ENCODE assay signal across 8 cellular contexts in genomic region chr1:22452401-22452963, GRCh38. TPM values are rescaled to one million over a fixed set of nuclear protein-coding genes. Genes with fewer than 3 reads are reported as not detected.
DNase-seq lines count a peak whose midpoint lies in the region; ATAC-seq and TF ChIP-seq lines count a peak whose summit lies in the region.

No MANE protein-coding gene starts in this region.

- peaks cover 3 to 63% (median 38%) of the 10 kb centered on the region in 9 donors for H3K4me1 ChIP-seq in heart right ventricle
- peaks cover 10 to 23% of the 10 kb centered on the region in 2 experiments for H3K4me1 ChIP-seq in trophoblast cell (ENCODE audit: control insufficient read depth in 1 of 2, insufficient read depth in 2 of 2, low read length in 2 of 2)

- H3K27me3 ChIP-seq in heart right ventricle, result no peaks in the 10 kb centered on the region
- no peaks in the 10 kb centered on the region for H3K27me3 ChIP-seq in trophoblast cell (ENCODE audit: insufficient read depth, low read length)

- peak overlapping the region; percentile 91 for H4K91ac ChIP-seq in trophoblast cell (ENCODE audit: low read depth, low read length)

- no peaks in the 10 kb centered on the region for H3K36me3 ChIP-seq in heart right ventricle
- peaks cover 0 to 2% of the 10 kb centered on the region in 2 experiments for H3K36me3 ChIP-seq in trophoblast cell (ENCODE audit: control insufficient read depth in 1 of 2, insufficient read depth in 2 of 2, low read length in 2 of 2)

- peaks cover 24% of the 10 kb centered on the region for H3K79me1 ChIP-seq in trophoblast cell (ENCODE audit: low read length)

- WGBS in heart right ventricle, 2 donors, result 2 to 3% methylated on average over 14 of the region's 14 CpGs
- no CpG with 5 or more reads among the region's 14 CpGs for WGBS in trophoblast cell (ENCODE audit: extremely low coverage, insufficient coverage, insufficient read length)

- intact Hi-C loops in Right ventricle myocardium inferior (cut with DNase I), result loop anchor here (5.0 kb wide), 1 partner anchor 35 kb away; no protein-coding TSS in a partner anchor
- intact Hi-C loops in cardiac septum (cut with DNase I), result no loop called here
- intact Hi-C loops in heart right ventricle (cut with DNase I), result loop anchor here in 1 of 10 donors (5.0 kb wide), 1 partner anchor 40 kb away; no protein-coding TSS in a partner anchor

- peak overlapping the region; percentile 77 for H3K4ac ChIP-seq in trophoblast cell (ENCODE audit: low read depth, low read length)

- peaks cover 7% of the 10 kb centered on the region for H3K36me3 Mint-ChIP-seq in activated naive CD8-positive, alpha-beta T cell treated with anti-CD3 and anti-CD28 coated beads, Interleukin-2, amount 10 ng/mL, durations not matched to agents 7 days and 5 days

- peak overlapping the region; percentile 86 for H4K8ac ChIP-seq in trophoblast cell (ENCODE audit: low read depth, low read length)

- POLR2A ChIA-PET in activated naive CD8-positive, alpha-beta T cell treated with anti-CD3 and anti-CD28 coated beads, Interleukin-2, amount 10 ng/mL, durations not matched to agents 7 days and 5 days (lab: Charles Lee), result no interaction called here

- no peak overlapping the region for H3K18ac ChIP-seq in trophoblast cell (ENCODE audit: low read length)

- H3K27ac ChIP-seq in heart right ventricle, result peak overlapping the region; percentile 77 to 99 (median 97)
- peak overlapping the region; percentile 88 for H3K27ac ChIP-seq in trophoblast cell (ENCODE audit: low read depth, low read length)

- peak overlapping the region; percentile 94 for H3K4me3 Mint-ChIP-seq in activated naive CD8-positive, alpha-beta T cell treated with anti-CD3 and anti-CD28 coated beads, Interleukin-2, amount 10 ng/mL, durations not matched to agents 7 days and 5 days

- H3K9me3 ChIP-seq in heart right ventricle (no peaks in the 10 kb centered on the region), trophoblast cell (ENCODE audit: insufficient read depth, low read depth, low read length) (no peaks in the 10 kb centered on the region)

- no peaks in the 10 kb centered on the region for H3K9me3 Mint-ChIP-seq in activated naive CD8-positive, alpha-beta T cell treated with anti-CD3 and anti-CD28 coated beads, Interleukin-2, amount 10 ng/mL, durations not matched to agents 7 days and 5 days

- H3K4me2 ChIP-seq in trophoblast cell (ENCODE audit: low read length), result peak overlapping the region; percentile 81

- peak overlapping the region; percentile 91 for H2BK120ac ChIP-seq in trophoblast cell (ENCODE audit: insufficient read depth, low read length, poor library complexity)

- H3K9ac ChIP-seq in trophoblast cell (ENCODE audit: low read length), result peak overlapping the region; percentile 91

- peak overlapping the region; percentile 71 for H4K12ac ChIP-seq in trophoblast cell (ENCODE audit: low read depth, low read length)

- H3K4me1 Mint-ChIP-seq in activated naive CD8-positive, alpha-beta T cell treated with anti-CD3 and anti-CD28 coated beads, Interleukin-2, amount 10 ng/mL, durations not matched to agents 7 days and 5 days, result peaks cover 20% of the 10 kb centered on the region

- H2AK5ac ChIP-seq in trophoblast cell (ENCODE audit: low read length), result no peak overlapping the region

- H2BK5ac ChIP-seq in trophoblast cell (ENCODE audit: low read depth, low read length, poor library complexity), result peak overlapping the region; percentile 85

- no peak for TF ChIP-seq CTCF in heart right ventricle (IDR thresholded peaks at IDR 0.05)

- no peak overlapping the region for H2BK12ac ChIP-seq in trophoblast cell (ENCODE audit: low read length)

- no peak overlapping the region for H3K23ac ChIP-seq in trophoblast cell (ENCODE audit: low read length)

- peak overlapping the region; percentile 64 to 99 (median 92) for H3K4me3 ChIP-seq in heart right ventricle
- H3K4me3 ChIP-seq in trophoblast cell (ENCODE audit: low read depth, low read length), result peak overlapping the region; percentile 92

- H2AFZ ChIP-seq in trophoblast cell (ENCODE audit: insufficient read depth, low read length, poor library complexity), result peak overlapping the region; percentile 68

- peaks cover 6% of the 10 kb centered on the region for H3K79me2 ChIP-seq in trophoblast cell (ENCODE audit: control insufficient read depth, insufficient read depth, low read length, poor library complexity)

- ATAC-seq in Right ventricle myocardium inferior, result peak; percentile 51
- ATAC-seq in HG02588 (IDR thresholded peaks at IDR 0.05; ENCODE audit: unreplicated experiment), result peak; percentile 11
- peak; percentile 41 for ATAC-seq in activated naive CD8-positive, alpha-beta T cell treated with anti-CD3 and anti-CD28 coated beads, Interleukin-2, amount 10 ng/mL, durations not matched to agents 7 days and 5 days (ENCODE audit: low read depth)
- peak; percentile 24 to 53 (median 38) for ATAC-seq in heart right ventricle
- ATAC-seq in HG03565 (IDR thresholded peaks at IDR 0.05; ENCODE audit: unreplicated experiment), result no peak

- H3K27me3 Mint-ChIP-seq in activated naive CD8-positive, alpha-beta T cell treated with anti-CD3 and anti-CD28 coated beads, Interleukin-2, amount 10 ng/mL, durations not matched to agents 7 days and 5 days, result no peaks in the 10 kb centered on the region

- H3K14ac ChIP-seq in trophoblast cell (ENCODE audit: low read length), result peak overlapping the region; percentile 38

- DNase-seq in Right ventricle myocardium inferior (ENCODE audit: missing footprints) (no peak), cardiac septum (ENCODE audit: low spot score) (no peak), NCI-H1417 (lab: John Stamatoyannopoulos, UW) (peak in 2 of 3 experiments; percentile 57 to 83), heart right ventricle (peak in 1 of 2 donors; percentile 15), trophoblast cell (peak; percentile 28 to 50)
- no peak for DNase-seq in activated naive CD8-positive, alpha-beta T cell treated with anti-CD3 and anti-CD28 coated beads, Interleukin-2, amount 10 ng/mL, durations not matched to agents 7 days and 5 days

- peak overlapping the region; percentile 93 for H3K27ac Mint-ChIP-seq in activated naive CD8-positive, alpha-beta T cell treated with anti-CD3 and anti-CD28 coated beads, Interleukin-2, amount 10 ng/mL, durations not matched to agents 7 days and 5 days

RNA-seq across cellular contexts. Expression of gene ZBTB40, which starts 0.8 kb away (rescaled TPM):
- total RNA-seq in Right ventricle myocardium inferior (17.9 TPM), cardiac septum (12.9 TPM), heart right ventricle (10 to 100 TPM in 9 of 10 donors, 1 to 10 TPM in 1; 8.5 to 18.2 (median 14.2) TPM)
- total RNA-seq in activated naive CD8-positive, alpha-beta T cell treated with anti-CD3 and anti-CD28 coated beads, Interleukin-2, amount 10 ng/mL, durations not matched to agents 7 days and 5 days, result 10 to 100 TPM; 26.5 to 30.2 TPM
- polyA plus RNA-seq in heart right ventricle, result 1 to 10 TPM; 3.2 to 6.4 TPM
- 11.0 and 11.3 TPM in 2 replicates for polyA plus RNA-seq in trophoblast cell (2013)

Comparison
In these comparisons a context has a peak if more than half of its experiments do, and no peak if none do; other contexts are left out.
1. DNase-seq: peak in NCI-H1417 (2 of 3) and trophoblast cell (2 of 2); none in Right ventricle myocardium inferior (single experiment), cardiac septum (single experiment) and activated naive CD8-positive, alpha-beta T cell treated with anti-CD3 and anti-CD28 coated beads, Interleukin-2, amount 10 ng/mL, durations not matched to agents 7 days and 5 days (single experiment).